ENCODE assay signal across 1 cellular context in genomic region chr10:101693701-101694055, GRCh38.
A peak's percentile ranks its signal among the peaks of the same experiment; 100 is the strongest.
TF ChIP-seq lines count a peak whose summit lies in the region.

No MANE protein-coding gene starts in this region.

TF ChIP-seq in K562, 482 proteins besides CTCF, POLR2A, EP300 and RAD21 (continued from another document):
- no peak for TF ChIP-seq PTBP1 (IDR thresholded peaks at IDR 0.05; ENCODE audit: low read depth, low read length)
- peak; percentile 8; the same call in 1 of the 2 replicates for TF ChIP-seq NFRKB (IDR thresholded peaks at IDR 0.05; ENCODE audit: low read depth)
